In genomic region chr20:38893485-38894090, GRCh38 we compare ENCODE assay signal across 8 cellular contexts.
A peak's percentile ranks its signal among the peaks of the same experiment; 100 is the strongest.
DNase-seq lines count a peak whose midpoint lies in the region; ATAC-seq and TF ChIP-seq lines count a peak whose summit lies in the region.

No MANE protein-coding gene starts in this region.

- H3K4me3 ChIP-seq in cardiac fibroblast (replicated peaks in 1 of 2; ENCODE audit: low read depth in 2 of 2, low read length in 2 of 2), result no peak overlapping the region

- TF ChIP-seq CTCF in GM10266 (IDR thresholded peaks at IDR 0.05; ENCODE audit: control insufficient read depth, insufficient read depth, low read depth, missing control alignments), result peak; percentile 100
- peak; percentile 91 for TF ChIP-seq CTCF in cardiac fibroblast (IDR thresholded peaks at IDR 0.05; ENCODE audit: low read depth, low read length)

- ATAC-seq in HG02798 (IDR thresholded peaks at IDR 0.05; ENCODE audit: poor library complexity, unreplicated experiment) (peak; percentile 55), GM18520 (IDR thresholded peaks at IDR 0.05; ENCODE audit: unreplicated experiment) (no peak)

- DNase-seq in GM10266 (ENCODE audit: extremely low spot score), result peak; percentile 80
- peak; percentile 82 for DNase-seq in NCI-H2196 (lab: John Stamatoyannopoulos, UW; ENCODE audit: unreplicated experiment)
- peak; percentile 85 for DNase-seq in activated CD4-positive, CD25-positive, alpha-beta regulatory T cell treated with anti-CD3 and anti-CD28 coated beads, Interleukin-2, amount 50 U/mL, for 72 hours
- peak; percentile 50 to 57 for DNase-seq in cardiac fibroblast (ENCODE audit: low read depth in 2 of 2)
- peak; percentile 50 for DNase-seq in kidney tubule cell (ENCODE audit: low spot score)
- DNase-seq in stimulated activated CD4-positive, alpha-beta T cell treated with anti-CD3 and anti-CD28 coated beads, TNF-alpha, amount 100 ng/mL, for 1 hour (ENCODE audit: low read depth in 3 of 3, low spot score in 1 of 3), result peak; percentile 42 to 82 (median 74)
